ENCODE assay signal across 10 cellular contexts in genomic region chr18:63159590-63159989, GRCh38.
DNase-seq lines count a peak whose midpoint lies in the region; ATAC-seq and TF ChIP-seq lines count a peak whose summit lies in the region.
"Had no signal": no experiment of that assay in that cellular context is flagged by ENCODE, and none has a peak within 500 bp of the region (broad histone marks: within the 10 kb centered on the region; RNA-seq: fewer than 3 reads in every experiment).

No MANE protein-coding gene starts in this region.

- H3K27me3 Mint-ChIP-seq in T-helper 17 cell, result no peaks in the 10 kb centered on the region

- peaks cover 91% of the 10 kb centered on the region for H3K4me1 Mint-ChIP-seq in T-helper 17 cell

- TF ChIP-seq CTCF in transverse colon (IDR thresholded peaks at IDR 0.05), result no peak

- H3K4me3 ChIP-seq in effector memory CD4-positive, alpha-beta T cell (ENCODE audit: insufficient read depth, low read depth, low read length, poor library complexity, severe bottlenecking), result peak overlapping the region; percentile 27
- no peak overlapping the region for H3K4me3 ChIP-seq in transverse colon
- H3K4me3 ChIP-seq: right lobe of liver had no signal

- H3K27ac ChIP-seq in effector memory CD4-positive, alpha-beta T cell (ENCODE audit: insufficient read depth, low read length, poor library complexity, severe bottlenecking), result peak overlapping the region; percentile 98
- peak overlapping the region; percentile 8 to 85 (median 76) for H3K27ac ChIP-seq in transverse colon
- H3K27ac ChIP-seq: right lobe of liver had no signal

- no peak for TF ChIP-seq POLR2A in transverse colon (IDR thresholded peaks at IDR 0.05)

- H3K4me3 Mint-ChIP-seq in T-helper 17 cell, result peak overlapping the region; percentile 94

- peaks cover 87% of the 10 kb centered on the region for H3K4me1 ChIP-seq in effector memory CD4-positive, alpha-beta T cell (ENCODE audit: control insufficient read depth, insufficient read depth, low read length, poor library complexity, severe bottlenecking)
- peaks cover 35 to 75% (median 52%) of the 10 kb centered on the region in 4 donors for H3K4me1 ChIP-seq in transverse colon

- peaks cover 7% of the 10 kb centered on the region for H3K36me3 Mint-ChIP-seq in T-helper 17 cell (ENCODE audit: low read depth)

- H3K27ac Mint-ChIP-seq in T-helper 17 cell, result peak overlapping the region; percentile 100

- no peak for ATAC-seq in T-helper 17 cell
- ATAC-seq: right lobe of liver had no signal

- no peaks in the 10 kb centered on the region for H3K36me3 ChIP-seq in effector memory CD4-positive, alpha-beta T cell (ENCODE audit: control insufficient read depth, insufficient read depth, low read length)
- H3K36me3 ChIP-seq in transverse colon, result no peaks in the 10 kb centered on the region
- H3K36me3 ChIP-seq: right lobe of liver had no signal

- DNase-seq in stimulated activated CD4-positive, alpha-beta T cell treated with anti-CD3 and anti-CD28 coated beads, Interleukin-15, amount 100 ng/mL, for 24 hours, result peak; percentile 60
- DNase-seq in stimulated activated CD4-positive, alpha-beta T cell treated with anti-CD3 and anti-CD28 coated beads, Interleukin-12 subunit alpha, Interleukin-12 subunit beta, amount 100 ng/mL, for 4 hours, result no peak
- no peak for DNase-seq in T-helper 17 cell
- no peak for DNase-seq in effector memory CD4-positive, alpha-beta T cell
- peak; percentile 39 for DNase-seq in transverse colon
- no peak for DNase-seq in NCI-H1105 treated with DMSO at 0.1 percent for 48 hours (lab: John Stamatoyannopoulos, UW)
- no peak for DNase-seq in NCI-H748 treated with DMSO at 0.1 percent for 48 hours (lab: John Stamatoyannopoulos, UW)
- no peak for DNase-seq in GM19238 (ENCODE audit: insufficient read length, low spot score)
- DNase-seq: NCI-H187 treated with DMSO at 0.1 percent for 48 hours, right lobe of liver had no signal

- intact Hi-C loops in transverse colon (cut with DNase I; ENCODE audit: low total_unique reads), result no loop called here

- H3K9me3 ChIP-seq in T-helper 17 cell (ENCODE audit: control insufficient read depth, low read length, poor library complexity, severe bottlenecking) (no peaks in the 10 kb centered on the region), transverse colon (no peaks in the 10 kb centered on the region)
- no peaks in the 10 kb centered on the region for H3K9me3 ChIP-seq in effector memory CD4-positive, alpha-beta T cell (ENCODE audit: control insufficient read depth, low read length)
- H3K9me3 ChIP-seq: right lobe of liver had no signal

- no peaks in the 10 kb centered on the region for H3K27me3 ChIP-seq in effector memory CD4-positive, alpha-beta T cell (replicated peaks; ENCODE audit: control insufficient read depth, insufficient read depth, low read length, poor library complexity, severe bottlenecking)
- no peaks in the 10 kb centered on the region for H3K27me3 ChIP-seq in transverse colon
- H3K27me3 ChIP-seq: right lobe of liver had no signal

- in situ Hi-C loops in transverse colon (cut with MboI; ENCODE audit: low pct_ligation_motif_present in 1 of 4, low pct_unique_long_range_greater_than_20kb in 1 of 4, low sequenced_read_pairs in 3 of 4), result no loop called here

- WGBS in transverse colon (ENCODE audit: low coverage in 1 of 2), 2 donors, result 65 to 100% methylated on average over 7 to 9 of the region's 9 CpGs

- TF ChIP-seq EP300 in transverse colon (IDR thresholded peaks at IDR 0.05; ENCODE audit: low read depth), result no peak

Comparison
In these comparisons a context has a peak if more than half of its experiments do, and no peak if none do; other contexts are left out.
1. DNase-seq: peak in stimulated activated CD4-positive, alpha-beta T cell treated with anti-CD3 and anti-CD28 coated beads, Interleukin-15, amount 100 ng/mL, for 24 hours (single experiment) and transverse colon (single experiment); none in stimulated activated CD4-positive, alpha-beta T cell treated with anti-CD3 and anti-CD28 coated beads, Interleukin-12 subunit alpha, Interleukin-12 subunit beta, amount 100 ng/mL, for 4 hours (single experiment), T-helper 17 cell (0 of 3), effector memory CD4-positive, alpha-beta T cell (0 of 3), NCI-H1105 treated with DMSO at 0.1 percent for 48 hours (single experiment), NCI-H748 treated with DMSO at 0.1 percent for 48 hours (single experiment) and GM19238 (single experiment).